In genomic region chrX:7120578-7121219, GRCh38 we compare ENCODE assay signal across 9 cellular contexts. TPM values are rescaled to one million over a fixed set of nuclear protein-coding genes. Genes with fewer than 3 reads are reported as not detected.
DNase-seq lines count a peak whose midpoint lies in the region; ATAC-seq lines count a peak whose summit lies in the region.
"Had no signal": no experiment of that assay in that cellular context is flagged by ENCODE, and none has a peak within 500 bp of the region (broad histone marks: within the 10 kb centered on the region; RNA-seq: fewer than 3 reads in every experiment).

No MANE protein-coding gene starts in this region.

- no peaks in the 10 kb centered on the region for H3K9me3 ChIP-seq in skeletal muscle satellite cell (replicated peaks; ENCODE audit: low read length)

- H3K9ac ChIP-seq in skeletal muscle satellite cell (ENCODE audit: low read depth, low read length), result no peak overlapping the region

- ATAC-seq in HG03521 (IDR thresholded peaks at IDR 0.05; ENCODE audit: unreplicated experiment), result no peak

- H3K4me1 ChIP-seq in skeletal muscle satellite cell (ENCODE audit: control insufficient read depth, insufficient read depth, low read length), result peaks cover 21% of the 10 kb centered on the region

- H3K4me3 ChIP-seq in skeletal muscle satellite cell (ENCODE audit: low read length), result no peak overlapping the region

- peaks cover 5% of the 10 kb centered on the region for H3K36me3 ChIP-seq in skeletal muscle satellite cell (ENCODE audit: insufficient read depth, low read length)

- peak overlapping the region; percentile 43 for H3K4me2 ChIP-seq in skeletal muscle satellite cell (ENCODE audit: low read length)

- peak overlapping the region; percentile 42 for H3K27ac ChIP-seq in epithelial cell of prostate

- DNase-seq in DMS 273 (lab: John Stamatoyannopoulos, UW; ENCODE audit: unreplicated experiment), result peak; percentile 19
- DNase-seq in DMS 273 treated with DMSO at 0.1 percent for 48 hours (lab: John Stamatoyannopoulos, UW), result no peak
- DNase-seq in NCI-H510A (lab: John Stamatoyannopoulos, UW), result peak; percentile 23
- no peak for DNase-seq in epithelial cell of prostate (ENCODE audit: low read depth, low spot score)
- no peak for DNase-seq in iPS-NIHi7 (ENCODE audit: extremely low spot score)
- no peak for DNase-seq in glomerular visceral epithelial cell (ENCODE audit: extremely low spot score)
- DNase-seq: 8988T had no signal

- no peaks in the 10 kb centered on the region for H3K27me3 ChIP-seq in skeletal muscle satellite cell (ENCODE audit: control insufficient read depth, insufficient read depth, low read length)

RNA-seq across cellular contexts. Expression of gene STS, which starts 26.8 kb away (rescaled TPM):
- total RNA-seq in skeletal muscle satellite cell (2012; rRNA removed), result 6.1 and 7.0 TPM in 2 replicates

RNA-seq across cellular contexts. Expression of gene PUDP, which starts 27.3 kb away (rescaled TPM):
- 6.1 and 15.0 TPM in 2 replicates for total RNA-seq in skeletal muscle satellite cell (2012; rRNA removed)

Comparison
In these comparisons a context has a peak if more than half of its experiments do, and no peak if none do; other contexts are left out.
1. DNase-seq: peak in DMS 273 (single experiment) and NCI-H510A (single experiment); none in DMS 273 treated with DMSO at 0.1 percent for 48 hours (single experiment), epithelial cell of prostate (single experiment), iPS-NIHi7 (single experiment) and glomerular visceral epithelial cell (single experiment).